8 cellular contexts compared by ENCODE assay signal in the genomic region with DNA sequence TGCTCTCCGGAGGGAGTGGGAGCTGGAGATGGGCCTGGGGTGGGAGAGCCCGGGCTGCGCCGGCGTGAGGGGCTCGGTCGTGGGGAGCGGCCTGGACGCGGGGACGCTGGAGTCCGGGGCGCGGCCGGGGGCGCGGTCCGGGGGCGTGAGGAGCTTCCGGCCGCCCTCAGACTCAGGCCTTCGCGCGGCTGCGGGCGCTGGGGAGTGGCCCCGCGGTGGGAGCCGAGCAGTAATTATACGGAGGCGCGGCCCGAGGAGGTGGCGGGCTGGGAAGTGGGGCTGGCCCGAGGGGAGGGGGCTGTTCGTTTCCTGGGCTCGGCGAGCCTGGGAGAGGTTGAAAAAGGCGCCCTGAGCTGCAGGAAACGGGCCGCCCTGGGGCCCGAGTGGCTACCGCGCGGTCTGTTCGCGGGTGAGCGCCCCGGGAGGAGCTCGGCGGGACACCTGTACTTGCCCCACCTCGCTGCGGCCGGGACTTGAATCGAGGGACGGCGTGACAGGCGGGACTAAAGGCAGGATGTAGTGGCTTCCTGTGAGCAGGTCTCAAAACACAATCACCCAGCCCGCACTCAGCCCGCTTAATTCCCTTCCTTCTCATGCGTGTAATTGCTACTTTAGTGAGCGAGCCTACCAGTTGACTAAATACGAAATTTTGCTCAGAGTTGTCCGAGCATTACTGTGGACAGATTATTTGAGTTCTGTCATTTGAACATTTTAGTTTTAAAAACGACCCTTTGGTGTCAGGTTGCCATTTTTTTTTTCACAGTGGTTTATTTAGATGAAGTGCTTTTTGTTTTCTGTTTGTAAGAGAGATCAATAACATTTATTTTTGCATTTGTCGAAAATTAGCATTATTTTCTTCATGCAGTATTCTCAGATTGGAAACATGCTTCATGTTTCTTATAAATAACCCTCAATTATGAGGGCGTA. TPM values are rescaled to one million over a fixed set of nuclear protein-coding genes. Genes with fewer than 3 reads are reported as not detected.
DNase-seq lines count a peak whose midpoint lies in the region; ATAC-seq, FAIRE-seq and TF ChIP-seq lines count a peak whose summit lies in the region.

No MANE protein-coding gene starts in this region.

- no peak for TF ChIP-seq CTCF in AG04450 (IDR thresholded peaks at IDR 0.05; ENCODE audit: low read depth, low read length)
- TF ChIP-seq CTCF in activated B cell treated with CpG ODN at 0.5 μM for 24 hours (IDR thresholded peaks at IDR 0.05) = no peak
- TF ChIP-seq CTCF in kidney (IDR thresholded peaks at IDR 0.05; ENCODE audit: borderline replicate concordance, extremely low read depth, insufficient read depth) = no peak

- H3K4me3 ChIP-seq in AG04450 (ENCODE audit: low read depth, low read length) (peak overlapping the region; percentile 76), kidney (ENCODE audit: low read length in 2 of 2) (peak overlapping the region; percentile 47 to 63)

- POLR2A ChIA-PET in AG04450 (lab: Yijun Ruan, JAX) = interaction anchor here (0.6 to 0.9 kb wide), 4 partner anchors 10 to 120 kb away, joined by 3 to 8 read pairs (median 5); no protein-coding TSS in a partner anchor
- POLR2A ChIA-PET in activated B cell treated with CpG ODN at 0.5 μM for 24 hours (lab: Charles Lee) = interaction anchor here (0.6 to 3.3 kb wide), 25 partner anchors 10 to 546 kb away, joined by 3 to 81 read pairs (median 4); partner anchors contain the start of genes PXYLP1 and SLC25A36

- H3K27me3 ChIP-seq in AG04450 (ENCODE audit: control insufficient read depth, insufficient read depth, low read length) = no peaks in the 10 kb centered on the region

- peak overlapping the region; percentile 92 for H3K27ac Mint-ChIP-seq in activated B cell treated with CpG ODN at 0.5 μM for 24 hours

- peak; percentile 79 for ATAC-seq in HG03139 (IDR thresholded peaks at IDR 0.05; ENCODE audit: unreplicated experiment)
- ATAC-seq in activated B cell treated with CpG ODN at 0.5 μM for 24 hours (ENCODE audit: low read depth) = peak; percentile 73

- H3K4me1 ChIP-seq in kidney (ENCODE audit: control insufficient read depth in 1 of 2, insufficient read depth in 1 of 2, low read depth in 1 of 2, low read length in 2 of 2) = peaks cover 4 to 11% of the 10 kb centered on the region in 2 donors

- H3K4me3 Mint-ChIP-seq in activated B cell treated with CpG ODN at 0.5 μM for 24 hours = peak overlapping the region; percentile 84

- H3K27ac ChIP-seq in AG04450 (ENCODE audit: low read depth, low read length) = peak overlapping the region; percentile 53
- H3K27ac ChIP-seq in kidney (ENCODE audit: low read depth in 2 of 2, low read length in 2 of 2) = peak overlapping the region; percentile 89 to 91

- H3K36me3 ChIP-seq in kidney (ENCODE audit: control insufficient read depth in 1 of 2, insufficient read depth in 2 of 2, low read length in 2 of 2) = no peaks in the 10 kb centered on the region

- peak; percentile 62 for TF ChIP-seq POLR2A in GM18951 (IDR thresholded peaks at IDR 0.05; ENCODE audit: extremely low read depth, insufficient read depth, insufficient read length)

- peak overlapping the region; percentile 6 to 14 for H3K9ac ChIP-seq in kidney (ENCODE audit: low read length in 2 of 2)

- no peak for FAIRE-seq in kidney (lab: Jason Lieb, UNC)

- in situ Hi-C loops in GM18951 (cut with MboI; ENCODE audit: low sequenced_read_pairs, unreplicated experiment) = no loop called here

- peaks cover 8% of the 10 kb centered on the region for H3K36me3 Mint-ChIP-seq in activated B cell treated with CpG ODN at 0.5 μM for 24 hours (ENCODE audit: low read depth)

- CTCF ChIA-PET in AG04450 (lab: Charles Lee) (interaction anchor here (2.8 kb wide), 1 partner anchor 28 kb away, joined by 12 read pairs; no protein-coding TSS in a partner anchor), activated B cell treated with CpG ODN at 0.5 μM for 24 hours (lab: Charles Lee) (interaction anchor here (0.8 to 1.0 kb wide), 2 partner anchors 13 to 73 kb away, joined by 3 to 5 read pairs; no protein-coding TSS in a partner anchor)

- intact Hi-C loops in activated B cell treated with CpG ODN at 0.5 μM for 24 hours (cut with micrococcal nuclease) (loop anchor here (1.0 to 5.0 kb wide), 10 partner anchors 11 to 960 kb away; partner anchors contain the start of genes ATP1B3, RNF7, SLC25A36 and XRN1), kidney (cut with DNase I) (no loop called here)

- H3K9me3 ChIP-seq in AG04450 (ENCODE audit: control insufficient read depth, insufficient read depth, low read length) (no peaks in the 10 kb centered on the region), kidney (ENCODE audit: control insufficient read depth in 1 of 2, low read length in 2 of 2) (no peaks in the 10 kb centered on the region)

- no peaks in the 10 kb centered on the region for H3K27me3 Mint-ChIP-seq in activated B cell treated with CpG ODN at 0.5 μM for 24 hours

- H3K9me3 Mint-ChIP-seq in activated B cell treated with CpG ODN at 0.5 μM for 24 hours = no peaks in the 10 kb centered on the region

- DNase-seq in AG04450 (ENCODE audit: low read depth, low spot score) (no peak), NCI-H2227 (lab: John Stamatoyannopoulos, UW; ENCODE audit: unreplicated experiment) (peak; percentile 81), activated B cell treated with CpG ODN at 0.5 μM for 24 hours (peak; percentile 75), kidney (peak; percentile 94)
- peak; percentile 89 for DNase-seq in central memory CD4-positive, alpha-beta T cell
- peak; percentile 37 to 60 for DNase-seq in stimulated activated CD4-positive, alpha-beta T cell treated with anti-CD3 and anti-CD28 coated beads, Interleukin-1b, Interleukin-23, amount 100 ng/mL, for 1 hour (ENCODE audit: low read depth in 2 of 2)

- peaks cover 76% of the 10 kb centered on the region for H3K4me1 Mint-ChIP-seq in activated B cell treated with CpG ODN at 0.5 μM for 24 hours

RNA-seq across cellular contexts. Expression of gene RASA2, which starts 0.9 kb away (rescaled TPM):
- polyA plus RNA-seq in AG04450 (2011; rRNA removed) = 7.7 and 11.6 TPM in 2 replicates
- 8.7 and 15.6 TPM in 2 replicates for polyA minus RNA-seq in AG04450 (2011; rRNA and poly(A)+ RNA removed)
- 31.1 and 42.3 TPM in 2 replicates for total RNA-seq in activated B cell treated with CpG ODN at 0.5 μM for 24 hours
- 29.8 TPM for total RNA-seq in kidney
- polyA plus RNA-seq in kidney (ENCODE audit: insufficient read depth, low read depth, low replicate concordance) = 2.2 TPM
